ENCODE assay signal across 9 cellular contexts in the genomic region with DNA sequence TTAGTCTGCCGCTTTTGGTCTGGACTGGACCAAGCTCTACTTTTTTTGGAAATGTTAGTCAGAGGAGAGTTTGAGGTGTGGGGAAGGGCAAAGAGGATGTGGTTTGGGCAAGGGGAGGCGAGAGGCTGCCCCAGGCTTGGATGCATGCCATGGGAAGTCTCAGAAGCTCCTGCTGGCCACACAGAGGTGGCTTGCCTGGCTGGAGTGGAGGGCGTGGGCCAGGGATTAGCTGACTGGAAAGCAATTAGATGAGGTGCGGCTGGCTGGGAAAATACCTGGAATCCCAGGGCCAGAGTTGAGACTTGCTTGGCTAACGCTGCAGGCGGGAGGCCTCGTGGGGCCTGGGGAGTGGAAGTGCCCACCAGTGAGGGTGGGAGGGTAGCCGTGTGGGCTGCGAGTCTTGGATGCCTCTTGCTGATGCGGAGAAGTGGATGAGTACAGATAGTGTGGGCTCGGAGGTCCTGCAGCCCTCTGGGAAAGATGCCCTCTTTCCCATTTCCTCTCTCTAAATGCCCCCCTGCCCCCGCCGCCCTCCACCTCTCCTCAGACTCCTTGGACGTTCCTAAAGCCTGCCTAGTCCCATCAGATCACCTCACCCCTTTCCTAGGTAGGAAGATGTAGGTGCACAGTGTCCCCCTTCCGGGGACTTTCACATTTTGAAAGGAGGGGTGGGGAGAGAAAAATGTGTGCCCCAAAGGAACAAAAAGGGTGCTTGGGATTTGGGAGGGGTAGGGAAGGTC.
DNase-seq lines count a peak whose midpoint lies in the region; ATAC-seq and TF ChIP-seq lines count a peak whose summit lies in the region.
"Had no signal": no experiment of that assay in that cellular context is flagged by ENCODE, and none has a peak within 500 bp of the region (broad histone marks: within the 10 kb centered on the region; RNA-seq: fewer than 3 reads in every experiment).

No MANE protein-coding gene starts in this region.

- peak in 1 of 2 experiments; percentile 88; a peak in 1 of 4 replicates for TF ChIP-seq EP300 in SK-N-SH (IDR thresholded peaks at IDR 0.05; ENCODE audit: borderline replicate concordance in 1 of 2, low read depth in 1 of 2, low read length in 1 of 2)

- no peak for DNase-seq in AG09309 (ENCODE audit: low read depth)
- DNase-seq in HCT116 (ENCODE audit: low read depth, low spot score), result peak; percentile 84
- no peak for DNase-seq in SK-N-SH
- no peak for DNase-seq in naive B cell
- DNase-seq in NK-92 treated with Interleukin-12 subunit alpha and Interleukin-12 subunit beta, amount 100 ng/mL, for 24 hours (lab: John Stamatoyannopoulos, UW), result no peak

- no peaks in the 10 kb centered on the region for H3K79me2 ChIP-seq in HCT116 (ENCODE audit: insufficient read depth, low read length)
- H3K79me2 ChIP-seq in SK-N-SH (ENCODE audit: insufficient read depth), result peaks cover 85% of the 10 kb centered on the region

- ATAC-seq in HCT116 (peak; percentile 75), naive B cell (ENCODE audit: low read depth in 2 of 2) (no peak), HG02973 (IDR thresholded peaks at IDR 0.05; ENCODE audit: unreplicated experiment) (no peak), GM18511 (IDR thresholded peaks at IDR 0.05; ENCODE audit: unreplicated experiment) (no peak)

- H3K27ac Mint-ChIP-seq in dendritic cell treated with granulocyte-macrophage colony-stimulating factor and Interleukin-4, amounts not matched to agents 40 ng/mL and 50 ng/mL, for 4 days, result peak overlapping the region; percentile 24
- H3K27ac Mint-ChIP-seq in naive B cell, result peak overlapping the region in 2 of 6 donors; percentile 60

- peaks cover 10% of the 10 kb centered on the region for H3K27me3 Mint-ChIP-seq in dendritic cell treated with granulocyte-macrophage colony-stimulating factor and Interleukin-4, amounts not matched to agents 40 ng/mL and 50 ng/mL, for 4 days
- H3K27me3 Mint-ChIP-seq in naive B cell, result peaks cover 4 to 41% (median 7%) of the 10 kb centered on the region in 3 donors

- RAD21 ChIA-PET in HCT116 (lab: Charles Lee; ENCODE audit: low non-redundant PET in 1 of 2, low total read pairs in 2 of 2, uncharacterized antibody in 2 of 2, unreplicated experiment in 2 of 2), result interaction anchor here (0.6 to 0.9 kb wide), 2 partner anchors 26 to 81 kb away, joined by 3 read pairs; no protein-coding TSS in a partner anchor

- peaks cover 45% of the 10 kb centered on the region for H3F3A ChIP-seq in SK-N-SH (replicated peaks; ENCODE audit: insufficient read depth)

- peak overlapping the region; percentile 50 for H3K4me3 Mint-ChIP-seq in dendritic cell treated with granulocyte-macrophage colony-stimulating factor and Interleukin-4, amounts not matched to agents 40 ng/mL and 50 ng/mL, for 4 days
- peak overlapping the region in 5 of 8 donors; percentile 0 to 74 (median 50) for H3K4me3 Mint-ChIP-seq in naive B cell

- CTCF ChIA-PET in HCT116 (lab: Charles Lee) (interaction anchor here (1.1 to 1.5 kb wide), 3 partner anchors 19 to 80 kb away, joined by 3 to 4 read pairs (median 3); no protein-coding TSS in a partner anchor), SK-N-SH (lab: Yijun Ruan, JAX) (interaction anchor here (1.1 to 1.2 kb wide), 2 partner anchors 51 to 57 kb away, joined by 4 read pairs; no protein-coding TSS in a partner anchor)

- H3K4me3 ChIP-seq in AG09309 (ENCODE audit: control insufficient read depth, low read depth, low read length) (peak overlapping the region; percentile 26), HCT116 (replicated peaks in 1 of 2; ENCODE audit: low read depth in 1 of 2, low read length in 2 of 2) (peak overlapping the region in 1 of 2 experiments; percentile 49; a peak in 2 of 4 replicates), SK-N-SH (ENCODE audit: low read depth in 2 of 2, low read length in 1 of 2) (peak overlapping the region; percentile 36 to 62; a peak in 3 of 4 replicates)
- H3K4me3 ChIP-seq: cardiac muscle cell had no signal

- H4K20me1 ChIP-seq in HCT116 (ENCODE audit: insufficient read depth), result no peaks in the 10 kb centered on the region
- no peaks in the 10 kb centered on the region for H4K20me1 ChIP-seq in SK-N-SH (ENCODE audit: insufficient read depth)

- peak overlapping the region; percentile 78 for H3K4me2 ChIP-seq in HCT116 (ENCODE audit: low read length)
- H3K4me2 ChIP-seq in SK-N-SH, result peak overlapping the region; percentile 68

- TF ChIP-seq CTCF in AG09309 (IDR thresholded peaks at IDR 0.05; ENCODE audit: control insufficient read depth, insufficient read depth, low read depth, low read length, missing control alignments) (no peak), HCT116 (IDR thresholded peaks at IDR 0.05 in 2 of 3, conservative IDR thresholded peaks at IDR 0.05 in 1 of 3; ENCODE audit: borderline replicate concordance in 1 of 3, insufficient read depth in 1 of 3, low read depth in 2 of 3, low read length in 2 of 3) (peak in 1 of 3 experiments; percentile 12; a peak in 1 of 6 replicates), SK-N-SH (IDR thresholded peaks at IDR 0.05) (no peak; the same call in 1 of the 2 replicates)

- no peak for TF ChIP-seq POLR2A in HCT116 (IDR thresholded peaks at IDR 0.05; ENCODE audit: borderline replicate concordance, extremely low read depth, insufficient read depth, insufficient read length)

- H3K9ac ChIP-seq in HCT116 (ENCODE audit: low read length) (peak overlapping the region; percentile 38), SK-N-SH (peak overlapping the region; percentile 78; the same call in 1 of the 2 replicates)

- H3K9me3 Mint-ChIP-seq in dendritic cell treated with granulocyte-macrophage colony-stimulating factor and Interleukin-4, amounts not matched to agents 40 ng/mL and 50 ng/mL, for 4 days, result no peaks in the 10 kb centered on the region
- H3K9me3 Mint-ChIP-seq in naive B cell, result no peaks in the 10 kb centered on the region

- BruUV-seq in HCT116 (replicated peaks; lab: Mats Ljungman, UMichigan), result no TSS peak

- H3K9me3 ChIP-seq in HCT116 (ENCODE audit: control insufficient read depth in 1 of 2, insufficient read depth in 1 of 2, low read depth in 1 of 2, low read length in 2 of 2), result no peaks in the 10 kb centered on the region
- no peaks in the 10 kb centered on the region for H3K9me3 ChIP-seq in SK-N-SH

- H2AFZ ChIP-seq in HCT116 (ENCODE audit: low read depth, low read length, poor library complexity, severe bottlenecking) (no peak overlapping the region), SK-N-SH (ENCODE audit: low read depth) (no peak overlapping the region)

- H3K36me3 ChIP-seq in HCT116 (ENCODE audit: control insufficient read depth in 1 of 2, insufficient read depth in 2 of 2, low read length in 2 of 2) (no peaks in the 10 kb centered on the region), SK-N-SH (replicated peaks in 1 of 2; ENCODE audit: control insufficient read depth in 1 of 2, insufficient read depth in 2 of 2, low read length in 1 of 2) (peaks cover 4 to 10% of the 10 kb centered on the region in 2 experiments)
- H3K36me3 ChIP-seq: cardiac muscle cell had no signal

- WGBS in SK-N-SH (ENCODE audit: low lambda C conversion rate), result 28% methylated on average over 10 of the region's 15 CpGs

- peak overlapping the region; percentile 64 for H3K27ac ChIP-seq in HCT116 (ENCODE audit: low read depth, low read length)
- peak overlapping the region; percentile 71 to 94 for H3K27ac ChIP-seq in SK-N-SH (ENCODE audit: low read depth in 2 of 2, low read length in 1 of 2)
- H3K27ac ChIP-seq: cardiac muscle cell had no signal

- intact Hi-C loops in HCT116 (cut with micrococcal nuclease), result no loop called here
- intact Hi-C loops in dendritic cell treated with granulocyte-macrophage colony-stimulating factor and Interleukin-4, amounts not matched to agents 40 ng/mL and 50 ng/mL, for 4 days (cut with micrococcal nuclease), result loop anchor here (5.0 kb wide), 1 partner anchor 51 kb away; no protein-coding TSS in a partner anchor

- no peaks in the 10 kb centered on the region for H3K36me3 Mint-ChIP-seq in dendritic cell treated with granulocyte-macrophage colony-stimulating factor and Interleukin-4, amounts not matched to agents 40 ng/mL and 50 ng/mL, for 4 days (ENCODE audit: low read depth)
- no peaks in the 10 kb centered on the region for H3K36me3 Mint-ChIP-seq in naive B cell

- H3K4me1 Mint-ChIP-seq in dendritic cell treated with granulocyte-macrophage colony-stimulating factor and Interleukin-4, amounts not matched to agents 40 ng/mL and 50 ng/mL, for 4 days (ENCODE audit: low read depth), result peaks cover 87% of the 10 kb centered on the region
- peaks cover 26 to 43% (median 43%) of the 10 kb centered on the region in 3 donors for H3K4me1 Mint-ChIP-seq in naive B cell

- POLR2A ChIA-PET in HCT116 (lab: Charles Lee), result no interaction called here
- POLR2A ChIA-PET in SK-N-SH (lab: Yijun Ruan, JAX), result interaction anchor here (0.7 kb wide), 1 partner anchor 20 kb away, joined by 3 read pairs; no protein-coding TSS in a partner anchor

- H3K9me2 ChIP-seq in HCT116 (ENCODE audit: insufficient read depth), result no peaks in the 10 kb centered on the region
- no peaks in the 10 kb centered on the region for H3K9me2 ChIP-seq in SK-N-SH

- H3K4me1 ChIP-seq in HCT116 (ENCODE audit: control insufficient read depth in 1 of 2, insufficient read depth in 2 of 2, low read length in 2 of 2) (peaks cover 55 to 75% of the 10 kb centered on the region in 2 experiments), SK-N-SH (ENCODE audit: control insufficient read depth in 1 of 2, insufficient read depth in 2 of 2, low read depth in 1 of 2, low read length in 1 of 2) (peaks cover 50 to 53% of the 10 kb centered on the region in 2 experiments)

- H3K27me3 ChIP-seq in HCT116 (ENCODE audit: insufficient read depth, low read length), result no peaks in the 10 kb centered on the region
- H3K27me3 ChIP-seq in SK-N-SH (ENCODE audit: insufficient read depth), result no peaks in the 10 kb centered on the region
- H3K27me3 ChIP-seq: cardiac muscle cell had no signal

- TF ChIP-seq RAD21 in HCT116 (IDR thresholded peaks at IDR 0.05; ENCODE audit: low read depth), result no peak
- TF ChIP-seq RAD21 in SK-N-SH (IDR thresholded peaks at IDR 0.05; ENCODE audit: low read length), result no peak; the same call in 1 of the 2 replicates

TF ChIP-seq in HCT116, 20 proteins besides CTCF, POLR2A, EP300 and RAD21 (continues in another document):
- no peak for TF ChIP-seq EZH2 (IDR thresholded peaks at IDR 0.05)
- peak; percentile 30 for TF ChIP-seq YY1 (IDR thresholded peaks at IDR 0.05; ENCODE audit: extremely low read depth, insufficient replicate concordance, low read depth, low read length)
- TF ChIP-seq ELF1 (IDR thresholded peaks at IDR 0.05; ENCODE audit: borderline replicate concordance, low read depth), result no peak
- TF ChIP-seq TCF7L2 (IDR thresholded peaks at IDR 0.05; ENCODE audit: borderline replicate concordance, extremely low read depth, insufficient read depth, insufficient read length), result peak; percentile 52

TF ChIP-seq in SK-N-SH, 30 proteins besides CTCF, POLR2A, EP300 and RAD21 (continues in another document):
- TF ChIP-seq FOSL2 (IDR thresholded peaks at IDR 0.05; ENCODE audit: borderline replicate concordance, low read depth) (peak; percentile 64; the same call in 1 of the 2 replicates), GATA2 (CRISPR knock-in tag; IDR thresholded peaks at IDR 0.05) (no peak), SMC3 (IDR thresholded peaks at IDR 0.05; ENCODE audit: low read depth, low read length) (no peak), MEF2A (IDR thresholded peaks at IDR 0.05; ENCODE audit: borderline replicate concordance, low read depth) (peak; percentile 94)
